In the genomic region with DNA sequence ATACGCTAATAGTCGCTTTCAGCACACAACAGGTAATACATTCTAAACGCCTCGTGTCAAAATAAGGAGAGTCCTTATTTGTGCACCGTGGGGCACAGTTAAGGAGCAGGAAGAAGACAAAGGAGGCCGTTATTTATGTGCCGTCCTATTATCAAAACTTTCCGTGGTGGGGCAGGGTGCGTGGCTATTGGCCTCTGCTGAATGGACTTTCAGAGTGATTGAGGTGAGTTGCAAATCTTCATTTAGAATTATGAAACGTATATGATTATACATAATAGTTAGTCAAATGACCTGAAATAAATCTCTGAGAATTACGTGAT, we compare ENCODE assay signal across 8 cellular contexts. TPM values are rescaled to one million over a fixed set of nuclear protein-coding genes. Genes with fewer than 3 reads are reported as not detected.
DNase-seq lines count a peak whose midpoint lies in the region; ATAC-seq and TF ChIP-seq lines count a peak whose summit lies in the region.

No MANE protein-coding gene starts in this region.

- DNase-seq in BE2C (peak; percentile 15), SJSA1 (ENCODE audit: low read depth in 1 of 2, low spot score in 2 of 2) (no peak), coronary artery (ENCODE audit: low spot score) (no peak), vagina (ENCODE audit: extremely low spot score in 2 of 2) (no peak)

- intact Hi-C loops in vagina (cut with DNase I) = loop anchor here (10.0 kb wide), 1 partner anchor 58 kb away; the partner anchor contains the start of gene PCBD2

- H3K9me3 ChIP-seq in BE2C (no peaks in the 10 kb centered on the region), SJSA1 (replicated peaks) (no peaks in the 10 kb centered on the region), mucosa of rectum (ENCODE audit: control insufficient read depth in 2 of 2, low read length in 2 of 2) (no peaks in the 10 kb centered on the region), vagina (no peaks in the 10 kb centered on the region)

- H3K4me1 ChIP-seq in BE2C = peaks cover 9% of the 10 kb centered on the region
- peaks cover 49% of the 10 kb centered on the region for H3K4me1 ChIP-seq in SJSA1 (replicated peaks)
- H3K4me1 ChIP-seq in mucosa of rectum (ENCODE audit: control insufficient read depth in 2 of 2, insufficient read depth in 2 of 2, low read length in 2 of 2) = peaks cover 15 to 21% of the 10 kb centered on the region in 2 donors
- peaks cover 53% of the 10 kb centered on the region for H3K4me1 ChIP-seq in vagina

- peak overlapping the region; percentile 77 for H3K4me3 ChIP-seq in BE2C (ENCODE audit: low read depth, low read length)
- peak overlapping the region; percentile 77 for H3K4me3 ChIP-seq in SJSA1
- peak overlapping the region; percentile 75 for H3K4me3 ChIP-seq in coronary artery
- peak overlapping the region; percentile 89 to 95 for H3K4me3 ChIP-seq in mucosa of rectum (ENCODE audit: low read length in 2 of 2)
- H3K4me3 ChIP-seq in vagina = peak overlapping the region; percentile 69 to 89

- ATAC-seq in GM21723 (IDR thresholded peaks at IDR 0.05; ENCODE audit: unreplicated experiment) = peak; percentile 9
- ATAC-seq in HG02571 (IDR thresholded peaks at IDR 0.05; ENCODE audit: unreplicated experiment) = no peak
- ATAC-seq in GM18858 (IDR thresholded peaks at IDR 0.05; ENCODE audit: unreplicated experiment) = no peak

- TF ChIP-seq CTCF in BE2C (IDR thresholded peaks at IDR 0.05; ENCODE audit: low read depth, low read length) (no peak), coronary artery (IDR thresholded peaks at IDR 0.05) (no peak), vagina (IDR thresholded peaks at IDR 0.05) (no peak)

- H3K27ac ChIP-seq in SJSA1 (peak overlapping the region; percentile 64), coronary artery (peak overlapping the region; percentile 89 to 90), mucosa of rectum (ENCODE audit: low read depth in 2 of 2, low read length in 2 of 2) (peak overlapping the region; percentile 93 to 94), vagina (peak overlapping the region; percentile 94)

- H3K9ac ChIP-seq in mucosa of rectum (ENCODE audit: low read depth in 1 of 2, low read length in 2 of 2) = peak overlapping the region; percentile 87 to 92

- H3K27me3 ChIP-seq in BE2C (no peaks in the 10 kb centered on the region), SJSA1 (replicated peaks) (no peaks in the 10 kb centered on the region), mucosa of rectum (ENCODE audit: control insufficient read depth in 2 of 2, insufficient read depth in 2 of 2, low read length in 2 of 2) (no peaks in the 10 kb centered on the region), vagina (no peaks in the 10 kb centered on the region)

- TF ChIP-seq POLR2A in vagina (IDR thresholded peaks at IDR 0.05) = no peak

- peaks cover 28% of the 10 kb centered on the region for H3K36me3 ChIP-seq in BE2C
- H3K36me3 ChIP-seq in SJSA1 = peaks cover 47% of the 10 kb centered on the region
- peaks cover 0 to under 1% of the 10 kb centered on the region in 2 donors for H3K36me3 ChIP-seq in mucosa of rectum (ENCODE audit: control insufficient read depth in 2 of 2, insufficient read depth in 2 of 2, low read length in 2 of 2)
- H3K36me3 ChIP-seq in vagina = peaks cover 0 to 8% of the 10 kb centered on the region in 2 donors

RNA-seq across cellular contexts. Expression of gene C5orf24, which starts 0.8 kb away (rescaled TPM):
- 54.1 TPM for polyA plus RNA-seq in BE2C (2012; ENCODE audit: insufficient read depth, insufficient read length, low read depth)
- 53.2 and 93.3 TPM in 2 replicates for total RNA-seq in SJSA1 (2014; rRNA removed; shearing (Covaris generic))
- total RNA-seq in vagina = 38.3 TPM

RNA-seq across cellular contexts. Expression of gene TXNDC15, which starts 27.6 kb away (rescaled TPM):
- polyA plus RNA-seq in BE2C (2012; ENCODE audit: insufficient read depth, insufficient read length, low read depth) = 102 TPM
- 108 and 253 TPM in 2 replicates for total RNA-seq in SJSA1 (2014; rRNA removed; shearing (Covaris generic))
- 92.3 TPM for total RNA-seq in vagina

RNA-seq across cellular contexts. Expression of gene PCBD2, which starts 58.3 kb away (rescaled TPM):
- 14.5 TPM for polyA plus RNA-seq in BE2C (2012; ENCODE audit: insufficient read depth, insufficient read length, low read depth)
- total RNA-seq in SJSA1 (2014; rRNA removed; shearing (Covaris generic)) = 6.1 and 11.4 TPM in 2 replicates
- total RNA-seq in vagina = 6.1 TPM
